Comparison of ENCODE assay signal across 2 cellular contexts in the genomic region with DNA sequence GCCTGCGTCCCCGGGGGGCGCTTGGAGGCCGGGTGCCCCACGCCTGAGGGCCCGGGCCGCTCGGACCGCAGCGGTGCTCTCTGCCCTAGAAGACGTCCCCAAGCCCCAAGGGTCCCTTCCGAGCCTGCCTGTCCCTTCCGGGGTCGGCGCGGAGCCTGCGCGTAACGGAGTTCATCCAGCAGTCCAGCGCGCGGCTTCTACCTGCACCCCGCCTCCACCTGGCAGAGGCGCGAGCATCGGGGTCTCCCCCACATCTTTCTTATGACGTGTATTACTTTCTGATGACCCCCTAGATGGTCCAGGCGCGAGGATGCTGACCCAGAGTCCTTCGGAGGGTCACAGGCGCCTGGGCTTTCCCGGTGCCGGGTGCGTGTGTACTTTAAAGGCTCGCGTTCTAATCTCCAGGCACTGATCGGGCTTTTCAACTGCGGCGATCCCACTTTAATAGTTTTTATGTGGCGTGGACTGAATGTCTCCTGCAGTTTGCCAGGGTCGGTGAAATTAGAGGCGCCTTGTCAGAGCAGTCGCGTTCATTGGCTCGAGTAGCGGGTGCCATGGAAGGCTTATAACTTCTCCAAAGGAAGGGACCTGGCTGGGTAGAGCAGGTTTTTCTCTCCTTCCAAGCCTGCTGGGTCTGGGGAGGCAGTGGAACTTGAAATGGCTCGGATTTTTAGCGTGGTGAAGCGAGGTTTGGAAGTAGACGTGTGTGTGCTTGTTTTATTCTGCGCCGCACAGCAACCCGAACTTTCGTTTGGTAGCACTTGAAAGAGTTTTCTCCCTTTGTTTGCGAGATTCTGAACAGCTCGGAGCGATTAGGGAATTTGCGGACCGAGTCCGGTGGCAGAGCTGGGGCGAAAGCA.
A peak's percentile ranks its signal among the peaks of the same experiment; 100 is the strongest.
TF ChIP-seq lines count a peak whose summit lies in the region.

No MANE protein-coding gene starts in this region.

TF ChIP-seq in Ishikawa, 13 proteins besides CTCF, POLR2A, EP300 and RAD21 (continued from another document):
- TF ChIP-seq, protein P1, sequence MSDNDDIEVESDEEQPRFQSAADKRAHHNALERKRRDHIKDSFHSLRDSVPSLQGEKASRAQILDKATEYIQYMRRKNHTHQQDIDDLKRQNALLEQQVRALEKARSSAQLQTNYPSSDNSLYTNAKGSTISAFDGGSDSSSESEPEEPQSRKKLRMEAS (IDR thresholded peaks at IDR 0.05) = no peak
- TF ChIP-seq FOXM1 (IDR thresholded peaks at IDR 0.05; ENCODE audit: borderline replicate concordance, low read depth) (no peak), NFIC (IDR thresholded peaks at IDR 0.05) (no peak), TCF12 (IDR thresholded peaks at IDR 0.05; ENCODE audit: low read depth) (peak; percentile 30; the same call in 1 of the 2 replicates)
- TF ChIP-seq, protein P2, sequence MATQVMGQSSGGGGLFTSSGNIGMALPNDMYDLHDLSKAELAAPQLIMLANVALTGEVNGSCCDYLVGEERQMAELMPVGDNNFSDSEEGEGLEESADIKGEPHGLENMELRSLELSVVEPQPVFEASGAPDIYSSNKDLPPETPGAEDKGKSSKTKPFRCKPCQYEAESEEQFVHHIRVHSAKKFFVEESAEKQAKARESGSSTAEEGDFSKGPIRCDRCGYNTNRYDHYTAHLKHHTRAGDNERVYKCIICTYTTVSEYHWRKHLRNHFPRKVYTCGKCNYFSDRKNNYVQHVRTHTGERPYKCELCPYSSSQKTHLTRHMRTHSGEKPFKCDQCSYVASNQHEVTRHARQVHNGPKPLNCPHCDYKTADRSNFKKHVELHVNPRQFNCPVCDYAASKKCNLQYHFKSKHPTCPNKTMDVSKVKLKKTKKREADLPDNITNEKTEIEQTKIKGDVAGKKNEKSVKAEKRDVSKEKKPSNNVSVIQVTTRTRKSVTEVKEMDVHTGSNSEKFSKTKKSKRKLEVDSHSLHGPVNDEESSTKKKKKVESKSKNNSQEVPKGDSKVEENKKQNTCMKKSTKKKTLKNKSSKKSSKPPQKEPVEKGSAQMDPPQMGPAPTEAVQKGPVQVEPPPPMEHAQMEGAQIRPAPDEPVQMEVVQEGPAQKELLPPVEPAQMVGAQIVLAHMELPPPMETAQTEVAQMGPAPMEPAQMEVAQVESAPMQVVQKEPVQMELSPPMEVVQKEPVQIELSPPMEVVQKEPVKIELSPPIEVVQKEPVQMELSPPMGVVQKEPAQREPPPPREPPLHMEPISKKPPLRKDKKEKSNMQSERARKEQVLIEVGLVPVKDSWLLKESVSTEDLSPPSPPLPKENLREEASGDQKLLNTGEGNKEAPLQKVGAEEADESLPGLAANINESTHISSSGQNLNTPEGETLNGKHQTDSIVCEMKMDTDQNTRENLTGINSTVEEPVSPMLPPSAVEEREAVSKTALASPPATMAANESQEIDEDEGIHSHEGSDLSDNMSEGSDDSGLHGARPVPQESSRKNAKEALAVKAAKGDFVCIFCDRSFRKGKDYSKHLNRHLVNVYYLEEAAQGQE (IDR thresholded peaks at IDR 0.05; ENCODE audit: low read depth) = no peak

TF ChIP-seq in H1, 55 proteins besides CTCF, POLR2A, EP300 and RAD21 (continued from another document):
- no peak for TF ChIP-seq CBX8 (IDR thresholded peaks at IDR 0.05; ENCODE audit: borderline replicate concordance, low read depth, low read length)
- no peak for TF ChIP-seq POU5F1 (IDR thresholded peaks at IDR 0.05; ENCODE audit: low read depth, low read length)
- no peak for TF ChIP-seq CEBPB (IDR thresholded peaks at IDR 0.05; ENCODE audit: low read depth, low read length)
- no peak for TF ChIP-seq SP1 (IDR thresholded peaks at IDR 0.05; ENCODE audit: low read depth, low read length)
- no peak for TF ChIP-seq KDM5A (IDR thresholded peaks at IDR 0.05; ENCODE audit: low read length)
- TF ChIP-seq RBBP5 (IDR thresholded peaks at IDR 0.05; ENCODE audit: borderline replicate concordance, low read depth, low read length) = 0 out of 2 replicates have a peak, but pooled peaks have one; percentile 5
- TF ChIP-seq RNF2 (IDR thresholded peaks at IDR 0.05; ENCODE audit: borderline replicate concordance, low read depth, low read length, missing control alignments, poor library complexity, severe bottlenecking) = peak; percentile 39
- TF ChIP-seq NRF1 (IDR thresholded peaks at IDR 0.05; ENCODE audit: low read depth, low read length) = no peak
- TF ChIP-seq, protein P3, sequence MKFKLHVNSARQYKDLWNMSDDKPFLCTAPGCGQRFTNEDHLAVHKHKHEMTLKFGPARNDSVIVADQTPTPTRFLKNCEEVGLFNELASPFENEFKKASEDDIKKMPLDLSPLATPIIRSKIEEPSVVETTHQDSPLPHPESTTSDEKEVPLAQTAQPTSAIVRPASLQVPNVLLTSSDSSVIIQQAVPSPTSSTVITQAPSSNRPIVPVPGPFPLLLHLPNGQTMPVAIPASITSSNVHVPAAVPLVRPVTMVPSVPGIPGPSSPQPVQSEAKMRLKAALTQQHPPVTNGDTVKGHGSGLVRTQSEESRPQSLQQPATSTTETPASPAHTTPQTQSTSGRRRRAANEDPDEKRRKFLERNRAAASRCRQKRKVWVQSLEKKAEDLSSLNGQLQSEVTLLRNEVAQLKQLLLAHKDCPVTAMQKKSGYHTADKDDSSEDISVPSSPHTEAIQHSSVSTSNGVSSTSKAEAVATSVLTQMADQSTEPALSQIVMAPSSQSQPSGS (IDR thresholded peaks at IDR 0.05; ENCODE audit: low read length) = no peak
- peak; percentile 55 for TF ChIP-seq KDM4A (IDR thresholded peaks at IDR 0.05; ENCODE audit: low read depth, low read length, severe bottlenecking)
- TF ChIP-seq PHF8 (conservative IDR thresholded peaks at IDR 0.05; ENCODE audit: low read depth, low read length) = no peak
- no peak for TF ChIP-seq SRF (IDR thresholded peaks at IDR 0.05; ENCODE audit: low read depth, low read length)
- TF ChIP-seq BCL11A (IDR thresholded peaks at IDR 0.05; ENCODE audit: low read depth in 2 of 2, low read length in 2 of 2) = no peak
- TF ChIP-seq, protein P4, sequence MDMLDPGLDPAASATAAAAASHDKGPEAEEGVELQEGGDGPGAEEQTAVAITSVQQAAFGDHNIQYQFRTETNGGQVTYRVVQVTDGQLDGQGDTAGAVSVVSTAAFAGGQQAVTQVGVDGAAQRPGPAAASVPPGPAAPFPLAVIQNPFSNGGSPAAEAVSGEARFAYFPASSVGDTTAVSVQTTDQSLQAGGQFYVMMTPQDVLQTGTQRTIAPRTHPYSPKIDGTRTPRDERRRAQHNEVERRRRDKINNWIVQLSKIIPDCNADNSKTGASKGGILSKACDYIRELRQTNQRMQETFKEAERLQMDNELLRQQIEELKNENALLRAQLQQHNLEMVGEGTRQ (IDR thresholded peaks at IDR 0.05; ENCODE audit: low read length) = no peak
- TF ChIP-seq, protein P1 (IDR thresholded peaks at IDR 0.05) = no peak
- TF ChIP-seq CHD1 (IDR thresholded peaks at IDR 0.05; ENCODE audit: low read depth, low read length) = no peak
- TF ChIP-seq GABPA (IDR thresholded peaks at IDR 0.05; ENCODE audit: borderline replicate concordance, insufficient read depth, low read length) = no peak
- no peak for TF ChIP-seq TCF12 (IDR thresholded peaks at IDR 0.05; ENCODE audit: low read depth, low read length)
- TF ChIP-seq SAP30 (IDR thresholded peaks at IDR 0.05; ENCODE audit: insufficient read depth, insufficient replicate concordance, low read length) = no peak
- TF ChIP-seq SUZ12 (IDR thresholded peaks at IDR 0.05; ENCODE audit: low read length) = peak; percentile 87
